In the genomic region with DNA sequence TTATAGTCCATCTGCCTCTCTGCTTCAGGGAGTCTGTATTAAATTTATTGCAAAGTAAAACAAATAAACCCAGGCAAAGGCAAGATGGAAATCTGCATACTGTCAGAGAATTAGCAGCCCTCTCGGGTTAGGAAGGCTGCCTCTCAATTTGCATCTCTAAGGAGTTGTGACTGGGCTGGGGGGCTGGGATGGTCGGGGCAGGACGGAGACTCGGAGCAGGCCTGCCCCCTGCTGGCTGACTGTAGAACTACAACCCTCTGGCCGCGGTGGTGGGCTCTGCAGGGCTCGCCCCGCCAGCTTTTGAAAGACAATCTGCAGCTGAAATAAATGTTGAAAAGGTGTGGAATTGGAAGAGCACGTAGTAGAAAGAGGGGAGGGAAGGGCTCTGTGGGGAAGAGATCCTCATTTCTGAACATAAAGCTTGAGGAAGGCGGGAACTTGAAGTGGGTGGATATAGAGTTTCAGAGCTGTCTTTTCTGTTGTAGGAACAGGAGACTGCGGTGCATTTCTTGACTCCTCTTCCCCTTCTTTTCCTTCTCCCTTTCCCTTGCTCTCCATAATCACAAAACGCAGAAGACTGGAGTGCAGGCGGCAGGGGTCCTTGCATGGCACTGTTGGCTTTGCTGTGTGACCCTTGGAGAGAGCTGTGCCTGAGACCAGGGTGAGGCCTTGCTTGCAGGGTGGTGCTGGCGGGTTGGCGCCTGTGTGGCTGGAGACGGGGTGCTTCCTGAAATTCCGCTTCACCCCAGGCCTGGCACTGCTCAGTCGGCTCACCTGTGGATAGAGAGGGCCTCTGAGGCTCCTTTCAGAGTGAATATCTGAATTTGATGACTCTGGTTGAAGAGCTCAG, we compare ENCODE assay signal across 1 cellular context.
A peak's percentile ranks its signal among the peaks of the same experiment; 100 is the strongest.
TF ChIP-seq lines count a peak whose summit lies in the region.

No MANE protein-coding gene starts in this region.

TF ChIP-seq in GM12878, 131 proteins besides CTCF, POLR2A, EP300 and RAD21 (continued from another document):
- TF ChIP-seq REST (IDR thresholded peaks at IDR 0.05; ENCODE audit: low read depth, low read length) (no peak), YY1 (IDR thresholded peaks at IDR 0.05; ENCODE audit: low read depth, low read length) (peak; percentile 62; the same call in 1 of the 2 replicates), ZNF24 (IDR thresholded peaks at IDR 0.05) (no peak), MEF2B (IDR thresholded peaks at IDR 0.05; ENCODE audit: partially characterized antibody, poor library complexity, severe bottlenecking) (no peak), HDAC6 (IDR thresholded peaks at IDR 0.05; ENCODE audit: unreplicated experiment) (no peak), HDGF (IDR thresholded peaks at IDR 0.05) (no peak), CHD2 (IDR thresholded peaks at IDR 0.05; ENCODE audit: borderline replicate concordance, low read depth, low read length) (peak; percentile 46; the same call in 1 of the 2 replicates), SMC3 (IDR thresholded peaks at IDR 0.05; ENCODE audit: borderline replicate concordance, low read length) (peak; percentile 96)
- TF ChIP-seq, protein P1, sequence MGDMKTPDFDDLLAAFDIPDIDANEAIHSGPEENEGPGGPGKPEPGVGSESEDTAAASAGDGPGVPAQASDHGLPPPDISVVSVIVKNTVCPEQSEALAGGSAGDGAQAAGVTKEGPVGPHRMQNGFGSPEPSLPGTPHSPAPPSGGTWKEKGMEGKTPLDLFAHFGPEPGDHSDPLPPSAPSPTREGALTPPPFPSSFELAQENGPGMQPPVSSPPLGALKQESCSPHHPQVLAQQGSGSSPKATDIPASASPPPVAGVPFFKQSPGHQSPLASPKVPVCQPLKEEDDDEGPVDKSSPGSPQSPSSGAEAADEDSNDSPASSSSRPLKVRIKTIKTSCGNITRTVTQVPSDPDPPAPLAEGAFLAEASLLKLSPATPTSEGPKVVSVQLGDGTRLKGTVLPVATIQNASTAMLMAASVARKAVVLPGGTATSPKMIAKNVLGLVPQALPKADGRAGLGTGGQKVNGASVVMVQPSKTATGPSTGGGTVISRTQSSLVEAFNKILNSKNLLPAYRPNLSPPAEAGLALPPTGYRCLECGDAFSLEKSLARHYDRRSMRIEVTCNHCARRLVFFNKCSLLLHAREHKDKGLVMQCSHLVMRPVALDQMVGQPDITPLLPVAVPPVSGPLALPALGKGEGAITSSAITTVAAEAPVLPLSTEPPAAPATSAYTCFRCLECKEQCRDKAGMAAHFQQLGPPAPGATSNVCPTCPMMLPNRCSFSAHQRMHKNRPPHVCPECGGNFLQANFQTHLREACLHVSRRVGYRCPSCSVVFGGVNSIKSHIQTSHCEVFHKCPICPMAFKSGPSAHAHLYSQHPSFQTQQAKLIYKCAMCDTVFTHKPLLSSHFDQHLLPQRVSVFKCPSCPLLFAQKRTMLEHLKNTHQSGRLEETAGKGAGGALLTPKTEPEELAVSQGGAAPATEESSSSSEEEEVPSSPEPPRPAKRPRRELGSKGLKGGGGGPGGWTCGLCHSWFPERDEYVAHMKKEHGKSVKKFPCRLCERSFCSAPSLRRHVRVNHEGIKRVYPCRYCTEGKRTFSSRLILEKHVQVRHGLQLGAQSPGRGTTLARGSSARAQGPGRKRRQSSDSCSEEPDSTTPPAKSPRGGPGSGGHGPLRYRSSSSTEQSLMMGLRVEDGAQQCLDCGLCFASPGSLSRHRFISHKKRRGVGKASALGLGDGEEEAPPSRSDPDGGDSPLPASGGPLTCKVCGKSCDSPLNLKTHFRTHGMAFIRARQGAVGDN (IDR thresholded peaks at IDR 0.05), result no peak
- TF ChIP-seq, protein P2, sequence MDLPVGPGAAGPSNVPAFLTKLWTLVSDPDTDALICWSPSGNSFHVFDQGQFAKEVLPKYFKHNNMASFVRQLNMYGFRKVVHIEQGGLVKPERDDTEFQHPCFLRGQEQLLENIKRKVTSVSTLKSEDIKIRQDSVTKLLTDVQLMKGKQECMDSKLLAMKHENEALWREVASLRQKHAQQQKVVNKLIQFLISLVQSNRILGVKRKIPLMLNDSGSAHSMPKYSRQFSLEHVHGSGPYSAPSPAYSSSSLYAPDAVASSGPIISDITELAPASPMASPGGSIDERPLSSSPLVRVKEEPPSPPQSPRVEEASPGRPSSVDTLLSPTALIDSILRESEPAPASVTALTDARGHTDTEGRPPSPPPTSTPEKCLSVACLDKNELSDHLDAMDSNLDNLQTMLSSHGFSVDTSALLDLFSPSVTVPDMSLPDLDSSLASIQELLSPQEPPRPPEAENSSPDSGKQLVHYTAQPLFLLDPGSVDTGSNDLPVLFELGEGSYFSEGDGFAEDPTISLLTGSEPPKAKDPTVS (IDR thresholded peaks at IDR 0.05; ENCODE audit: low read depth, low read length), result no peak
